In the genomic region with DNA sequence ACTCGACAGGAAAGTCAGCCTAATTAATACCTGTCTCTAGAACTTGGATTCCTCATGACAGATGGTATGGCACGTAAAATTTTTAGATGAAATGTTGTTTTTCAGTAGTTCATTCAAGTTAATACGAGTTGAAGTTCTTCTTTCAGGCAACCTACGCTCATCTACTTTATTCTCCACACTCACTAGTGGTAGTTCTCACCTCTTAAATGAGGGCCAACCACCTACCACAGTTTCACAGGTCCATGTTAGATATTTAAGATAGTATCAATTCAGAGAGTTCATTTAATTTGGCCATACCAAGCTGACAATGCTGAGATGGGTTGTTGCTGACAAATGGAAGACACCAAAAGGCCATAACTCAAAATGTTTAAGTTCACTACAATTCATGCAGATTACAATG, we compare ENCODE assay signal across 19 cellular contexts.
"Had no signal": no experiment of that assay in that cellular context is flagged by ENCODE, and none has a peak within 500 bp of the region (broad histone marks: within the 10 kb centered on the region; RNA-seq: fewer than 3 reads in every experiment).

No MANE protein-coding gene starts in this region.

- ATAC-seq: activated CD8-positive, alpha-beta memory T cell treated with anti-CD3 and anti-CD28 coated beads, Interleukin-2, amount 10 ng/mL, durations not matched to agents 7 days and 5 days; heart right ventricle; sciatic nerve; SK-N-SH treated with all-trans-retinoic acid at 6 μM for 48 hours had no signal

- H2AFZ ChIP-seq: parathyroid adenoma had no signal

- H3K36me3 ChIP-seq: tibial nerve, uterus had no signal

- H3K27ac ChIP-seq: esophagus squamous epithelium, heart right ventricle, left ventricle myocardium inferior, parathyroid adenoma, tibial nerve, uterus had no signal

- H3K9me3 Mint-ChIP-seq: activated naive CD4-positive, alpha-beta T cell treated with anti-CD3 and anti-CD28 coated beads, Interleukin-2, amount 10 ng/mL, durations not matched to agents 7 days and 5 days had no signal

- H3K27me3 Mint-ChIP-seq: activated CD8-positive, alpha-beta memory T cell treated with anti-CD3 and anti-CD28 coated beads, Interleukin-2, amount 10 ng/mL, durations not matched to agents 7 days and 5 days; activated naive CD4-positive, alpha-beta T cell treated with anti-CD3 and anti-CD28 coated beads, Interleukin-2, amount 10 ng/mL, durations not matched to agents 7 days and 5 days had no signal

- H3K9ac ChIP-seq: parathyroid adenoma had no signal

- FAIRE-seq: bronchial epithelial cell had no signal

- DNase-seq: activated CD4-positive, alpha-beta T cell treated with anti-CD3 and anti-CD28 coated beads for 1 hour; activated CD4-positive, alpha-beta T cell treated with anti-CD3 and anti-CD28 coated beads, Interleukin-2, amount 50 U/mL, for 48 hours; activated CD8-positive, alpha-beta memory T cell treated with anti-CD3 and anti-CD28 coated beads, Interleukin-2, amount 10 ng/mL, durations not matched to agents 7 days and 5 days; activated effector memory CD4-positive, alpha-beta T cell treated with Interleukin-2 at 50 U/mL for 16 hours; activated naive CD4-positive, alpha-beta T cell treated with anti-CD3 and anti-CD28 coated beads, Interleukin-2, amount 10 ng/mL, durations not matched to agents 7 days and 5 days; effector CD4-positive, alpha-beta T cell; esophagus squamous epithelium; heart right ventricle; kidney glomerular epithelial cell; left ventricle myocardium inferior; mammary epithelial cell; stimulated activated CD4-positive, alpha-beta T cell treated with anti-CD3 and anti-CD28 coated beads, Interleukin-4, amount 100 ng/mL, for 4 hours; stimulated activated naive CD4-positive, alpha-beta T cell; uterus had no signal

- H3K27me3 ChIP-seq: esophagus squamous epithelium, heart right ventricle, tibial nerve, uterus had no signal

- H3K79me2 ChIP-seq: parathyroid adenoma had no signal

- H3K4me3 ChIP-seq: esophagus squamous epithelium, heart right ventricle, left ventricle myocardium inferior, tibial nerve, uterus had no signal

- H3K4me3 Mint-ChIP-seq: activated CD8-positive, alpha-beta memory T cell treated with anti-CD3 and anti-CD28 coated beads, Interleukin-2, amount 10 ng/mL, durations not matched to agents 7 days and 5 days; activated naive CD4-positive, alpha-beta T cell treated with anti-CD3 and anti-CD28 coated beads, Interleukin-2, amount 10 ng/mL, durations not matched to agents 7 days and 5 days had no signal

- H3K27ac Mint-ChIP-seq: activated CD8-positive, alpha-beta memory T cell treated with anti-CD3 and anti-CD28 coated beads, Interleukin-2, amount 10 ng/mL, durations not matched to agents 7 days and 5 days had no signal

- H3K9me3 ChIP-seq: esophagus squamous epithelium, heart right ventricle, left ventricle myocardium inferior, tibial nerve, uterus had no signal

- H3K4me1 ChIP-seq: parathyroid adenoma, uterus had no signal
